24 cellular contexts compared by ENCODE assay signal in the genomic region with DNA sequence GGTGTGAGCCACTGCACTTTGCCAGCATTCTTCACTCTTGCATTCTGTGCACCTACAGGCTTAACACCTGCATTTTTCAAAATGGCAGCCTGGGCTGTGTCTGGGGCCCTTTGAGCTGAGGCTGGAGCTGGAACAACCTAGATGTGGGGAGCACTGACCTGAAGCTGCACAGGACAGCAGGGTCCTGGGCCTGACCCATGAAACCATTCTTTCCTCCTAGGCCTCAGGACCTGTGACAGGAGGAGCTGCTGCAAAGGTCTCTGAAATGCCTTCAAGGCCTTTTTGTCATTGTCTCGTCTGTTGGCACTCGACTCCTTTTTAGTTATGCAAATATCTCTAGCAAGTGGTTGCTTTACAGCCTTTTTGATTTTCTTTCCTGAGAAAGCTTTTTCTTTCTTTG.
"Had no signal": no experiment of that assay in that cellular context is flagged by ENCODE, and none has a peak within 500 bp of the region (broad histone marks: within the 10 kb centered on the region; RNA-seq: fewer than 3 reads in every experiment).

No MANE protein-coding gene starts in this region.

- H3K4me3 Mint-ChIP-seq: naive thymus-derived CD8-positive, alpha-beta T cell; nephron; neural crest cell; stimulated activated effector memory CD8-positive, alpha-beta T cell treated with anti-CD3 and anti-CD28 coated beads, Interleukin-12 subunit alpha, Interleukin-12 subunit beta, amount 100 ng/mL, for 72 hours; stimulated activated naive CD8-positive, alpha-beta T cell treated with anti-CD3 and anti-CD28 coated beads, Interleukin-15, Interleukin-2, amounts not matched to agents 100 ng/mL and 50 ng/mL, for 24 hours; type B pancreatic cell had no signal

- ATAC-seq: left colon; left lung; lower lobe of right lung; naive thymus-derived CD8-positive, alpha-beta T cell; pancreas; right cardiac atrium; sciatic nerve; stimulated activated effector memory CD8-positive, alpha-beta T cell treated with anti-CD3 and anti-CD28 coated beads, Interleukin-12 subunit alpha, Interleukin-12 subunit beta, amount 100 ng/mL, for 72 hours had no signal

- H3K27ac Mint-ChIP-seq: naive thymus-derived CD8-positive, alpha-beta T cell; nephron; stimulated activated effector memory CD8-positive, alpha-beta T cell treated with anti-CD3 and anti-CD28 coated beads, Interleukin-12 subunit alpha, Interleukin-12 subunit beta, amount 100 ng/mL, for 72 hours; stimulated activated naive CD8-positive, alpha-beta T cell treated with anti-CD3 and anti-CD28 coated beads, Interleukin-15, Interleukin-2, amounts not matched to agents 100 ng/mL and 50 ng/mL, for 24 hours; type B pancreatic cell had no signal

- H3K9me3 Mint-ChIP-seq: type B pancreatic cell had no signal

- H3K4me1 ChIP-seq: lower lobe of right lung, pancreas, prostate gland had no signal

- H3K9me3 ChIP-seq: pancreas, prostate gland had no signal

- DNase-seq: hippocampal formation; kidney; left colon; left lung; lower lobe of right lung; mammary epithelial cell; mesenchymal stem cell; naive thymus-derived CD8-positive, alpha-beta T cell; nucleus accumbens; retina; right cardiac atrium; stimulated activated CD4-positive, alpha-beta T cell treated with anti-CD3 and anti-CD28 coated beads, Interleukin-4, amount 100 ng/mL, for 24 hours; stimulated activated naive CD4-positive, alpha-beta T cell; uterus had no signal

- H3K27me3 Mint-ChIP-seq: type B pancreatic cell had no signal

- H3K4me3 ChIP-seq: left lung, lower lobe of right lung, pancreas, prostate gland, skin epidermis, tibial nerve, uterus had no signal

- H3K4me1 Mint-ChIP-seq: nephron had no signal

- H3K36me3 ChIP-seq: pancreas, prostate gland, uterus had no signal

- H3K27me3 ChIP-seq: left lung, pancreas, tibial nerve, uterus had no signal
